8 cellular contexts compared by ENCODE assay signal in genomic region chr2:171688129-171688465, GRCh38. TPM values are rescaled to one million over a fixed set of nuclear protein-coding genes. Genes with fewer than 3 reads are reported as not detected.
DNase-seq lines count a peak whose midpoint lies in the region; ATAC-seq and TF ChIP-seq lines count a peak whose summit lies in the region.

No MANE protein-coding gene starts in this region.

- no peak overlapping the region for H3K4ac ChIP-seq in H9 (ENCODE audit: low read depth, low read length)

- H3K36me3 Mint-ChIP-seq in H9 (ENCODE audit: insufficient read depth in 1 of 3, low read depth in 3 of 3) = peaks cover 4 to 19% (median 18%) of the 10 kb centered on the region in 3 experiments; a peak in 6 of 7 replicates

- H3K4me1 ChIP-seq in H9 (ENCODE audit: insufficient read depth, low read length) (no peaks in the 10 kb centered on the region), SK-N-SH (ENCODE audit: control insufficient read depth in 1 of 2, insufficient read depth in 2 of 2, low read depth in 1 of 2, low read length in 1 of 2) (peaks cover 7 to 8% of the 10 kb centered on the region in 2 experiments; a peak in 2 of 4 replicates)

- no CpG with 5 or more reads among the region's 10 CpGs for WGBS in H9 (ENCODE audit: extremely low coverage, insufficient read length, low lambda C conversion rate)
- under 1% methylated on average over 10 of the region's 10 CpGs for WGBS in SK-N-SH (ENCODE audit: low lambda C conversion rate)

- no peak for DNase-seq in GM06990 (ENCODE audit: extremely low read depth, insufficient read length)
- no peak for DNase-seq in H9
- no peak for DNase-seq in SK-N-SH
- DNase-seq in fibroblast of pulmonary artery (ENCODE audit: low read depth) = peak; percentile 31
- DNase-seq in pons (ENCODE audit: low spot score) = peak; percentile 55
- DNase-seq in middle frontal gyrus (ENCODE audit: extremely low spot score, low spot score) = no peak
- no peak for DNase-seq in NK-92 treated with Interleukin-12 subunit alpha and Interleukin-12 subunit beta, amount 100 ng/mL, for 24 hours (lab: John Stamatoyannopoulos, UW)

- H3F3A ChIP-seq in SK-N-SH (replicated peaks; ENCODE audit: insufficient read depth) = peaks cover 7% of the 10 kb centered on the region

- H4K20me1 ChIP-seq in H9 (ENCODE audit: control insufficient read depth, insufficient read depth, insufficient read length) (no peaks in the 10 kb centered on the region), SK-N-SH (ENCODE audit: insufficient read depth) (peaks cover 39% of the 10 kb centered on the region)

- no peak overlapping the region for H3K56ac ChIP-seq in H9 (ENCODE audit: insufficient read length, low read depth, low read length)

- H3K9me3 ChIP-seq in H9 (ENCODE audit: control insufficient read depth, low read depth, low read length) (no peaks in the 10 kb centered on the region), SK-N-SH (no peaks in the 10 kb centered on the region)

- H3K4me1 Mint-ChIP-seq in H9 = peaks cover 12 to 13% of the 10 kb centered on the region in 2 experiments

- no peak overlapping the region; the same call in 1 of the 2 replicates for H3K14ac ChIP-seq in H9 (ENCODE audit: insufficient read depth, low read length)

- no peaks in the 10 kb centered on the region for H3K36me3 ChIP-seq in GM06990 (ENCODE audit: control insufficient read depth, insufficient read depth, low read length)
- H3K36me3 ChIP-seq in SK-N-SH (replicated peaks in 1 of 2; ENCODE audit: control insufficient read depth in 1 of 2, insufficient read depth in 2 of 2, low read length in 1 of 2) = peaks cover 21 to 34% of the 10 kb centered on the region in 2 experiments

- H3K27ac ChIP-seq in H9 (ENCODE audit: insufficient read length, low read depth, low read length) (no peak overlapping the region), SK-N-SH (ENCODE audit: low read depth in 2 of 2, low read length in 1 of 2) (peak overlapping the region; percentile 79 to 95)

- no peaks in the 10 kb centered on the region for H3K27me3 Mint-ChIP-seq in H9 (ENCODE audit: low read depth)

- CTCF ChIA-PET in SK-N-SH (lab: Yijun Ruan, JAX) = interaction anchor here (1.0 to 2.2 kb wide), 6 partner anchors 10 to 34 kb away, joined by 3 to 12 read pairs (median 6); no protein-coding TSS in a partner anchor

- H2BK20ac ChIP-seq in H9 (ENCODE audit: low read depth, low read length, poor library complexity, severe bottlenecking) = no peak overlapping the region

- H3K23me2 ChIP-seq in H9 (ENCODE audit: insufficient read length, low read depth, low read length, poor library complexity, severe bottlenecking) = no peaks in the 10 kb centered on the region

- H3K4me3 ChIP-seq in GM06990 (replicated peaks; ENCODE audit: low read depth, low read length) (peak overlapping the region; percentile 83), SK-N-SH (ENCODE audit: low read depth in 2 of 2, low read length in 1 of 2) (peak overlapping the region; percentile 83 to 96), fibroblast of pulmonary artery (replicated peaks; ENCODE audit: low read depth, low read length) (peak overlapping the region; percentile 83)

- H2BK5ac ChIP-seq in H9 (ENCODE audit: insufficient read length, low read length) = no peak overlapping the region

- H3K27me3 ChIP-seq in GM06990 (replicated peaks; ENCODE audit: control insufficient read depth, insufficient read depth, low read length) (no peaks in the 10 kb centered on the region), H9 (ENCODE audit: insufficient read depth, low read length) (no peaks in the 10 kb centered on the region), SK-N-SH (ENCODE audit: insufficient read depth) (no peaks in the 10 kb centered on the region)

- no peak for TF ChIP-seq RAD21 in SK-N-SH (IDR thresholded peaks at IDR 0.05; ENCODE audit: low read length)

- no peak overlapping the region for H3T11ph ChIP-seq in H9 (ENCODE audit: low read length)

- H3K4me2 ChIP-seq in H9 (ENCODE audit: insufficient read depth, insufficient read length, low read length) (peak overlapping the region; percentile 87), SK-N-SH (peak overlapping the region; percentile 74)

- no peak overlapping the region for H4K5ac ChIP-seq in H9 (ENCODE audit: insufficient read length, low read depth, low read length)

- H2BK15ac ChIP-seq in H9 (ENCODE audit: low read depth, low read length) = no peak overlapping the region

- POLR2A ChIA-PET in SK-N-SH (lab: Yijun Ruan, JAX) = interaction anchor here (0.6 to 1.6 kb wide), 3 partner anchors 11 to 369 kb away, joined by 3 to 6 read pairs (median 5); no protein-coding TSS in a partner anchor

- no peak overlapping the region for H2BK120ac ChIP-seq in H9 (ENCODE audit: low read depth, low read length, poor library complexity, severe bottlenecking)

- H3K27ac Mint-ChIP-seq in H9 = peak overlapping the region in 2 of 3 experiments; percentile 88 to 98; a peak in 4 of 7 replicates

- H3K9me3 Mint-ChIP-seq in H9 = no peaks in the 10 kb centered on the region

- no peak overlapping the region for H4K8ac ChIP-seq in H9 (replicated peaks; ENCODE audit: insufficient read length, low read depth, low read length)

- H2AFZ ChIP-seq in H9 (ENCODE audit: low read length) = no peak overlapping the region
- peak overlapping the region; percentile 69; the same call in 1 of the 2 replicates for H2AFZ ChIP-seq in SK-N-SH (ENCODE audit: low read depth)

- no peak overlapping the region for H2AK5ac ChIP-seq in H9 (ENCODE audit: insufficient read length, low read length)

- H4K91ac ChIP-seq in H9 (ENCODE audit: insufficient read length, low read depth, low read length) = no peak overlapping the region

- H3K9ac ChIP-seq in H9 (ENCODE audit: extremely low read depth, insufficient read length, low read length) (peak overlapping the region; percentile 88), SK-N-SH (peak overlapping the region; percentile 91)

- H3K23ac ChIP-seq in H9 (ENCODE audit: insufficient read length, low read depth, low read length) = no peak overlapping the region

- TF ChIP-seq EP300 in SK-N-SH (IDR thresholded peaks at IDR 0.05; ENCODE audit: borderline replicate concordance in 1 of 2, low read depth in 1 of 2, low read length in 1 of 2) = no peak

- H3K79me2 ChIP-seq in H9 (ENCODE audit: insufficient read depth, low read length) = peaks cover 5% of the 10 kb centered on the region; the same call in 1 of the 2 replicates
- H3K79me2 ChIP-seq in SK-N-SH (ENCODE audit: insufficient read depth) = peaks cover 55% of the 10 kb centered on the region

- H3K4me3 Mint-ChIP-seq in H9 = peak overlapping the region; percentile 92 to 96

- TF ChIP-seq CTCF in GM06990 (IDR thresholded peaks at IDR 0.05; ENCODE audit: insufficient read depth, low read length, poor library complexity, severe bottlenecking) (no peak), H9 (conservative IDR thresholded peaks at IDR 0.05) (no peak), SK-N-SH (IDR thresholded peaks at IDR 0.05) (no peak; the same call in 1 of the 2 replicates), fibroblast of pulmonary artery (IDR thresholded peaks at IDR 0.05; ENCODE audit: low read length, missing control alignments) (no peak)

- no peaks in the 10 kb centered on the region for H3K79me1 ChIP-seq in H9 (ENCODE audit: insufficient read depth, low read depth, low read length, poor library complexity, severe bottlenecking)

- H3K9me2 ChIP-seq in SK-N-SH = no peaks in the 10 kb centered on the region

- H3K18ac ChIP-seq in H9 (ENCODE audit: insufficient read length, low read depth, low read length) = no peak overlapping the region

- no peak for ATAC-seq in HG03097 (IDR thresholded peaks at IDR 0.05; ENCODE audit: low FRiP score, unreplicated experiment)

- no peak overlapping the region for H2BK12ac ChIP-seq in H9 (ENCODE audit: insufficient read length, low read depth, low read length)

TF ChIP-seq in SK-N-SH, 30 proteins besides CTCF, POLR2A, EP300 and RAD21:
- TF ChIP-seq MXI1 (IDR thresholded peaks at IDR 0.05; ENCODE audit: low read depth, low read length) (peak; percentile 32; the same call in 1 of the 2 replicates), EZH2phosphoT487 (IDR thresholded peaks at IDR 0.05; ENCODE audit: borderline replicate concordance, low read depth) (no peak)

RNA-seq across cellular contexts. Expression of gene DYNC1I2, which starts 0.8 kb away (rescaled TPM):
- total RNA-seq in H9 (2021) = 73.4 and 75.4 TPM in 2 replicates
- polyA plus RNA-seq in SK-N-SH (2012; rRNA removed) = 99.7 and 134 TPM in 2 replicates
- polyA plus RNA-seq in SK-N-SH (2012; cell fraction: cytosol; rRNA removed) = 139 and 147 TPM in 2 replicates
- 50.7 and 114 TPM in 2 replicates for polyA plus RNA-seq in SK-N-SH (2012; cell fraction: nucleus; rRNA removed)

Comparison
In these comparisons a context has a peak if more than half of its experiments do, and no peak if none do; other contexts are left out.
1. DNase-seq: peak in fibroblast of pulmonary artery (single experiment) and pons (single experiment); none in GM06990 (single experiment), H9 (single experiment), SK-N-SH (single experiment), middle frontal gyrus (single experiment) and NK-92 treated with Interleukin-12 subunit alpha and Interleukin-12 subunit beta, amount 100 ng/mL, for 24 hours (single experiment).
2. Peak in every context shown above with its lines, with median percentiles within 50 percentile points of each other: H3K4me3 ChIP-seq.